ENCODE assay signal across 15 cellular contexts in genomic region chr11:34342008-34342533, GRCh38. TPM values are rescaled to one million over a fixed set of nuclear protein-coding genes. Genes with fewer than 3 reads are reported as not detected.
DNase-seq lines count a peak whose midpoint lies in the region; ATAC-seq, FAIRE-seq and TF ChIP-seq lines count a peak whose summit lies in the region.
"Had no signal": no experiment of that assay in that cellular context is flagged by ENCODE, and none has a peak within 500 bp of the region (broad histone marks: within the 10 kb centered on the region; RNA-seq: fewer than 3 reads in every experiment).

No MANE protein-coding gene starts in this region.

- H3K9me3 Mint-ChIP-seq in astrocyte (ENCODE audit: unreplicated experiment) (peaks cover 2% of the 10 kb centered on the region), glutamatergic neuron (ENCODE audit: unreplicated experiment) (no peaks in the 10 kb centered on the region)
- H3K9me3 Mint-ChIP-seq in activated CD4-positive, alpha-beta memory T cell treated with anti-CD3 and anti-CD28 coated beads for 36 hours: no peaks in the 10 kb centered on the region
- H3K9me3 Mint-ChIP-seq: stimulated activated naive CD8-positive, alpha-beta T cell treated with anti-CD3 and anti-CD28 coated beads, Interleukin-15, Interleukin-2, amounts not matched to agents 100 ng/mL and 50 ng/mL, for 24 hours had no signal

- no peak overlapping the region for H3K4me2 ChIP-seq in astrocyte (ENCODE audit: low read length)

- H2AFZ ChIP-seq in astrocyte (ENCODE audit: low read depth, low read length): no peak overlapping the region

- no peak for TF ChIP-seq POLR2A in testis (IDR thresholded peaks at IDR 0.05)

- H3K4me1 ChIP-seq in astrocyte (ENCODE audit: insufficient read depth, low read length): peaks cover 48% of the 10 kb centered on the region
- H3K4me1 ChIP-seq in testis: peaks cover 10% of the 10 kb centered on the region

- peaks cover 50% of the 10 kb centered on the region for H4K20me1 ChIP-seq in astrocyte (ENCODE audit: insufficient read depth, low read length)

- TF ChIP-seq CTCF in astrocyte (IDR thresholded peaks at IDR 0.05; ENCODE audit: insufficient read depth, low read depth, low read length) (no peak), testis (IDR thresholded peaks at IDR 0.05) (no peak), glutamatergic neuron (IDR thresholded peaks at IDR 0.05; ENCODE audit: partially characterized antibody, unreplicated experiment) (no peak)

- H3K27ac ChIP-seq in astrocyte (ENCODE audit: low read depth, low read length): no peak overlapping the region
- H3K27ac ChIP-seq in testis: peak overlapping the region in 1 of 2 donors; percentile 44
- H3K27ac ChIP-seq: RWPE1 had no signal

- H3K9me3 ChIP-seq in astrocyte (ENCODE audit: insufficient read depth, low read depth, low read length) (no peaks in the 10 kb centered on the region), testis (no peaks in the 10 kb centered on the region)
- H3K9me3 ChIP-seq: MG63 had no signal

- POLR2A ChIA-PET in HEK293T (lab: Yijun Ruan, JAX): interaction anchor here (1.3 kb wide), 1 partner anchor 16 kb away, joined by 3 read pairs; the partner anchor contains the start of gene ABTB2
- POLR2A ChIA-PET in activated CD4-positive, alpha-beta memory T cell treated with anti-CD3 and anti-CD28 coated beads for 36 hours (lab: Charles Lee): no interaction called here

- H3K27ac Mint-ChIP-seq in astrocyte (ENCODE audit: unreplicated experiment) (peak overlapping the region; percentile 66), glutamatergic neuron (ENCODE audit: unreplicated experiment) (no peak overlapping the region)
- no peak overlapping the region for H3K27ac Mint-ChIP-seq in activated CD4-positive, alpha-beta memory T cell treated with anti-CD3 and anti-CD28 coated beads for 36 hours
- H3K27ac Mint-ChIP-seq: stimulated activated naive CD8-positive, alpha-beta T cell treated with anti-CD3 and anti-CD28 coated beads, Interleukin-15, Interleukin-2, amounts not matched to agents 100 ng/mL and 50 ng/mL, for 24 hours had no signal

- H3K9ac ChIP-seq in astrocyte (ENCODE audit: low read length): no peak overlapping the region

- intact Hi-C loops in testis (cut with DNase I; ENCODE audit: low total_unique reads): no loop called here
- intact Hi-C loops in activated CD4-positive, alpha-beta memory T cell treated with anti-CD3 and anti-CD28 coated beads for 36 hours (cut with micrococcal nuclease): no loop called here

- no peaks in the 10 kb centered on the region for H3K27me3 Mint-ChIP-seq in astrocyte (ENCODE audit: low read depth, unreplicated experiment)
- H3K27me3 Mint-ChIP-seq in activated CD4-positive, alpha-beta memory T cell treated with anti-CD3 and anti-CD28 coated beads for 36 hours: no peaks in the 10 kb centered on the region
- peaks cover 3% of the 10 kb centered on the region for H3K27me3 Mint-ChIP-seq in glutamatergic neuron (ENCODE audit: unreplicated experiment)

- DNase-seq in HEK293T (ENCODE audit: extremely low spot score) (no peak), astrocyte (ENCODE audit: low read depth) (peak; percentile 78), left lobe of liver (ENCODE audit: low spot score) (no peak), testis (peak; percentile 44), anterior cingulate cortex (lab: John Stamatoyannopoulos, UW) (no peak), glutamatergic neuron (no peak)
- no peak for DNase-seq in activated CD4-positive, alpha-beta memory T cell treated with anti-CD3 and anti-CD28 coated beads for 36 hours
- DNase-seq: COR-L47; effector CD4-positive, alpha-beta T cell; mammary epithelial cell; MG63; NCI-H446 treated with DMSO at 0.1 percent for 48 hours had no signal

- H3K79me2 ChIP-seq in astrocyte (ENCODE audit: insufficient read depth, low read length): peaks cover 31% of the 10 kb centered on the region

- H3K27me3 ChIP-seq in astrocyte (ENCODE audit: insufficient read depth, low read length): no peaks in the 10 kb centered on the region
- no peaks in the 10 kb centered on the region for H3K27me3 ChIP-seq in testis
- H3K27me3 ChIP-seq: MG63 had no signal

- H3K4me1 Mint-ChIP-seq in astrocyte (ENCODE audit: low read depth, unreplicated experiment): peaks cover 46% of the 10 kb centered on the region
- no peaks in the 10 kb centered on the region for H3K4me1 Mint-ChIP-seq in activated CD4-positive, alpha-beta memory T cell treated with anti-CD3 and anti-CD28 coated beads for 36 hours (ENCODE audit: low read depth)
- peaks cover 14% of the 10 kb centered on the region for H3K4me1 Mint-ChIP-seq in glutamatergic neuron (ENCODE audit: low read depth, unreplicated experiment)

- ATAC-seq in left lobe of liver: peak; percentile 12
- no peak for ATAC-seq in HG03439 (IDR thresholded peaks at IDR 0.05; ENCODE audit: unreplicated experiment)

- WGBS in testis, 2 donors: 24 to 35% methylated on average over 6 of the region's 6 CpGs

- CTCF ChIA-PET in HEK293T (lab: Yijun Ruan, JAX): interaction anchor here (0.7 to 1.7 kb wide), 4 partner anchors 16 to 285 kb away, joined by 3 to 5 read pairs (median 4); no protein-coding TSS in a partner anchor
- CTCF ChIA-PET in activated CD4-positive, alpha-beta memory T cell treated with anti-CD3 and anti-CD28 coated beads for 36 hours (lab: Charles Lee): interaction anchor here (0.8 kb wide), 1 partner anchor 168 kb away, joined by 3 read pairs; no protein-coding TSS in a partner anchor

- no peak overlapping the region for H3K4me3 ChIP-seq in astrocyte (ENCODE audit: insufficient read depth, low read depth, low read length)
- no peak overlapping the region for H3K4me3 ChIP-seq in testis
- H3K4me3 ChIP-seq: MG63 had no signal

- H3K36me3 ChIP-seq in astrocyte (ENCODE audit: insufficient read depth, low read length): no peaks in the 10 kb centered on the region
- no peaks in the 10 kb centered on the region for H3K36me3 ChIP-seq in testis (ENCODE audit: low read depth, missing control alignments)
- H3K36me3 ChIP-seq: MG63 had no signal

- no peak for FAIRE-seq in astrocyte (lab: Jason Lieb, UNC)

- no peak overlapping the region for H3K4me3 Mint-ChIP-seq in astrocyte (ENCODE audit: unreplicated experiment)
- H3K4me3 Mint-ChIP-seq in activated CD4-positive, alpha-beta memory T cell treated with anti-CD3 and anti-CD28 coated beads for 36 hours: no peak overlapping the region
- H3K4me3 Mint-ChIP-seq in glutamatergic neuron (ENCODE audit: unreplicated experiment): no peak overlapping the region
- H3K4me3 Mint-ChIP-seq: stimulated activated naive CD8-positive, alpha-beta T cell treated with anti-CD3 and anti-CD28 coated beads, Interleukin-15, Interleukin-2, amounts not matched to agents 100 ng/mL and 50 ng/mL, for 24 hours had no signal

- peaks cover 11% of the 10 kb centered on the region for H3K36me3 Mint-ChIP-seq in astrocyte (ENCODE audit: low read depth, unreplicated experiment)
- H3K36me3 Mint-ChIP-seq in activated CD4-positive, alpha-beta memory T cell treated with anti-CD3 and anti-CD28 coated beads for 36 hours: no peaks in the 10 kb centered on the region
- no peaks in the 10 kb centered on the region for H3K36me3 Mint-ChIP-seq in glutamatergic neuron (ENCODE audit: unreplicated experiment)

TF ChIP-seq in HEK293T, 16 proteins besides CTCF, POLR2A, EP300 and RAD21:
- TF ChIP-seq L3MBTL2 (conservative IDR thresholded peaks at IDR 0.05): no peak
- TF ChIP-seq NFRKB (IDR thresholded peaks at IDR 0.05): no peak
- peak; percentile 45; the same call in 1 of the 2 replicates for TF ChIP-seq PKNOX1 (IDR thresholded peaks at IDR 0.05)

RNA-seq across cellular contexts. Expression of gene ABTB2, which starts 15.7 kb away (rescaled TPM):
- total RNA-seq in astrocyte (12.2 and 14.1 TPM in 2 replicates), left lobe of liver (11.4 TPM), testis (10 to 100 TPM in 1 of 2 donors, 1 to 10 TPM in 1; 5.8 to 12.1 TPM), glutamatergic neuron (ENCODE audit: unreplicated experiment) (9.3 TPM)
- polyA plus RNA-seq in testis (ENCODE audit: insufficient read depth, low read depth, low replicate concordance): 8.9 TPM
- 1 to 10 TPM; 1.8 to 1.9 TPM for total RNA-seq in activated CD4-positive, alpha-beta memory T cell treated with anti-CD3 and anti-CD28 coated beads for 36 hours

Comparison
In these comparisons a context has a peak if more than half of its experiments do, and no peak if none do; other contexts are left out.
1. DNase-seq: peak in astrocyte (single experiment) and testis (single experiment); none in HEK293T (single experiment), left lobe of liver (single experiment), activated CD4-positive, alpha-beta memory T cell treated with anti-CD3 and anti-CD28 coated beads for 36 hours (single experiment), anterior cingulate cortex (0 of 58) and glutamatergic neuron (single experiment).